In the genomic region with DNA sequence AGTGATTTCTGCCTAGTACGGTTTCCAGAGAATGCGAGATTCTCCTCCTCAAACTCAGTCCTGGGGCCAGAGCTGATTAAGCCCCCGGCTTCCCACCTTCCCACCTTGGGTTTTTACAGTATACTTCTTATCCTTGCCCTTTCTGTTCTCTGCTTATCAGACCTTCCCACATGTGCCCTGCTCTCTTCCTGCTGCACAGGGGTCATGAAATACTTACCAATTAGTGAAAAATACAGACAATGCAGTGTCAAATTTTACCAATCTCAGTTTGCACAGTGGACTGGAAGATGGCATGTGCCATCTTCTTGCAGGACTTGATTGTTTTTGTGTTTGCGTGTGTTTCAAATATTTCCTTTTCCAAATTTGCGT, we compare ENCODE assay signal across 16 cellular contexts. TPM values are rescaled to one million over a fixed set of nuclear protein-coding genes. Genes with fewer than 3 reads are reported as not detected.
DNase-seq lines count a peak whose midpoint lies in the region; ATAC-seq and TF ChIP-seq lines count a peak whose summit lies in the region.
"Had no signal": no experiment of that assay in that cellular context is flagged by ENCODE, and none has a peak within 500 bp of the region (broad histone marks: within the 10 kb centered on the region; RNA-seq: fewer than 3 reads in every experiment).

No MANE protein-coding gene starts in this region.

- no peaks in the 10 kb centered on the region for H3K9me3 ChIP-seq in T-helper 17 cell (ENCODE audit: control insufficient read depth, low read length, poor library complexity, severe bottlenecking)
- H3K9me3 ChIP-seq: gastroesophageal sphincter, uterus had no signal

- peaks cover 12% of the 10 kb centered on the region for H3K36me3 Mint-ChIP-seq in activated CD8-positive, alpha-beta memory T cell treated with anti-CD3 and anti-CD28 coated beads, Interleukin-2, amount 10 ng/mL, durations not matched to agents 7 days and 5 days
- H3K36me3 Mint-ChIP-seq in T-helper 17 cell (ENCODE audit: low read depth) (no peaks in the 10 kb centered on the region), mesothelial cell of epicardium (no peaks in the 10 kb centered on the region)
- peaks cover 13 to 16% of the 10 kb centered on the region in 2 donors for H3K36me3 Mint-ChIP-seq in stimulated activated naive B cell treated with anti-CD40 and anti-IgM and Interleukin-4, amounts not matched to agents 10 μg/mL and 1 μg/mL and 100 μg/mL, for 72 hours

- peaks cover 92% of the 10 kb centered on the region for H3K4me1 Mint-ChIP-seq in activated CD8-positive, alpha-beta memory T cell treated with anti-CD3 and anti-CD28 coated beads, Interleukin-2, amount 10 ng/mL, durations not matched to agents 7 days and 5 days
- peaks cover 63% of the 10 kb centered on the region for H3K4me1 Mint-ChIP-seq in T-helper 17 cell
- H3K4me1 Mint-ChIP-seq in stimulated activated naive B cell treated with anti-CD40 and anti-IgM and Interleukin-4, amounts not matched to agents 10 μg/mL and 1 μg/mL and 100 μg/mL, for 72 hours = peaks cover 56 to 90% of the 10 kb centered on the region in 2 donors
- peaks cover 34% of the 10 kb centered on the region for H3K4me1 Mint-ChIP-seq in mesothelial cell of epicardium

- H3K27ac Mint-ChIP-seq in activated CD8-positive, alpha-beta memory T cell treated with anti-CD3 and anti-CD28 coated beads, Interleukin-2, amount 10 ng/mL, durations not matched to agents 7 days and 5 days = peak overlapping the region; percentile 96
- peak overlapping the region; percentile 94 for H3K27ac Mint-ChIP-seq in T-helper 17 cell
- peak overlapping the region; percentile 91 for H3K27ac Mint-ChIP-seq in stimulated activated naive B cell treated with anti-CD40 and anti-IgM and Interleukin-4, amounts not matched to agents 10 μg/mL and 1 μg/mL and 100 μg/mL, for 72 hours
- H3K27ac Mint-ChIP-seq in mesothelial cell of epicardium = no peak overlapping the region

- H3K9me3 Mint-ChIP-seq in activated CD8-positive, alpha-beta memory T cell treated with anti-CD3 and anti-CD28 coated beads, Interleukin-2, amount 10 ng/mL, durations not matched to agents 7 days and 5 days (ENCODE audit: low read depth) = no peaks in the 10 kb centered on the region
- no peaks in the 10 kb centered on the region for H3K9me3 Mint-ChIP-seq in stimulated activated naive B cell treated with anti-CD40 and anti-IgM and Interleukin-4, amounts not matched to agents 10 μg/mL and 1 μg/mL and 100 μg/mL, for 72 hours
- H3K9me3 Mint-ChIP-seq in mesothelial cell of epicardium = no peaks in the 10 kb centered on the region

- peak overlapping the region; percentile 58 for H3K4me3 Mint-ChIP-seq in activated CD8-positive, alpha-beta memory T cell treated with anti-CD3 and anti-CD28 coated beads, Interleukin-2, amount 10 ng/mL, durations not matched to agents 7 days and 5 days
- H3K4me3 Mint-ChIP-seq in T-helper 17 cell (peak overlapping the region; percentile 85), mesothelial cell of epicardium (no peak overlapping the region)
- peak overlapping the region; percentile 14 to 73 for H3K4me3 Mint-ChIP-seq in stimulated activated naive B cell treated with anti-CD40 and anti-IgM and Interleukin-4, amounts not matched to agents 10 μg/mL and 1 μg/mL and 100 μg/mL, for 72 hours

- no peak for TF ChIP-seq CTCF in mesothelial cell of epicardium (IDR thresholded peaks at IDR 0.05; ENCODE audit: unreplicated experiment)

- CTCF ChIA-PET in activated CD8-positive, alpha-beta memory T cell treated with anti-CD3 and anti-CD28 coated beads, Interleukin-2, amount 10 ng/mL, durations not matched to agents 7 days and 5 days (lab: Charles Lee) = interaction anchor here (1.1 to 1.9 kb wide), 8 partner anchors 9 to 101 kb away, joined by 3 to 16 read pairs (median 4); a partner anchor contains a TSS

- DNase-seq in activated CD8-positive, alpha-beta memory T cell treated with anti-CD3 and anti-CD28 coated beads, Interleukin-2, amount 10 ng/mL, durations not matched to agents 7 days and 5 days = no peak
- DNase-seq in activated CD8-positive, alpha-beta memory T cell treated with anti-CD3 and anti-CD28 coated beads, Interleukin-2, amount 50 U/mL, for 4 hours = no peak
- DNase-seq in T-helper 17 cell = no peak
- peak; percentile 43 for DNase-seq in dermis blood vessel endothelial cell
- DNase-seq in stimulated activated naive B cell treated with anti-CD40 and anti-IgM and Interleukin-4, amounts not matched to agents 10 μg/mL and 1 μg/mL and 100 μg/mL, for 72 hours = no peak
- no peak for DNase-seq in NCI-H1105 treated with DMSO at 0.1 percent for 48 hours (lab: John Stamatoyannopoulos, UW)
- no peak for DNase-seq in KG1 (lab: John Stamatoyannopoulos, UW)
- no peak for DNase-seq in mesothelial cell of epicardium (ENCODE audit: low spot score in 2 of 2, unreplicated experiment in 2 of 2)
- DNase-seq: H7, kidney glomerular epithelial cell, NCI-H1417, NCI-H524 treated with DMSO at 0.1 percent for 48 hours, Right ventricle myocardium superior had no signal

- no peak for ATAC-seq in activated CD8-positive, alpha-beta memory T cell treated with anti-CD3 and anti-CD28 coated beads, Interleukin-2, amount 10 ng/mL, durations not matched to agents 7 days and 5 days
- no peak for ATAC-seq in T-helper 17 cell
- ATAC-seq in stimulated activated naive B cell treated with anti-CD40 and anti-IgM and Interleukin-4, amounts not matched to agents 10 μg/mL and 1 μg/mL and 100 μg/mL, for 72 hours (replicated peaks) = no peak

- H3K27me3 Mint-ChIP-seq in activated CD8-positive, alpha-beta memory T cell treated with anti-CD3 and anti-CD28 coated beads, Interleukin-2, amount 10 ng/mL, durations not matched to agents 7 days and 5 days = no peaks in the 10 kb centered on the region
- H3K27me3 Mint-ChIP-seq in T-helper 17 cell = no peaks in the 10 kb centered on the region
- no peaks in the 10 kb centered on the region for H3K27me3 Mint-ChIP-seq in stimulated activated naive B cell treated with anti-CD40 and anti-IgM and Interleukin-4, amounts not matched to agents 10 μg/mL and 1 μg/mL and 100 μg/mL, for 72 hours
- no peaks in the 10 kb centered on the region for H3K27me3 Mint-ChIP-seq in mesothelial cell of epicardium (ENCODE audit: low read depth)

RNA-seq across cellular contexts. Expression of a gene that starts 14.7 kb away (rescaled TPM):
- total RNA-seq in activated CD8-positive, alpha-beta memory T cell treated with anti-CD3 and anti-CD28 coated beads, Interleukin-2, amount 10 ng/mL, durations not matched to agents 7 days and 5 days = 10 to 100 TPM; 62.9 to 66.4 TPM
- 100 to 1,000 TPM in 1 of 2 donors, 10 to 100 TPM in 1; 94.7 to 101 TPM for total RNA-seq in T-helper 17 cell
- 15.5 and 19.6 TPM in 2 replicates for total RNA-seq in dermis blood vessel endothelial cell
- total RNA-seq in mesothelial cell of epicardium = 34.7 to 37.3 TPM (median 35.3 TPM) in 3 replicates

RNA-seq across cellular contexts. Expression of a gene that starts 51.4 kb away (rescaled TPM):
- not detected for total RNA-seq in activated CD8-positive, alpha-beta memory T cell treated with anti-CD3 and anti-CD28 coated beads, Interleukin-2, amount 10 ng/mL, durations not matched to agents 7 days and 5 days
- total RNA-seq in T-helper 17 cell (not detected), dermis blood vessel endothelial cell (not detected in 2 replicates), mesothelial cell of epicardium (0.24 to 0.34 TPM (median 0.34 TPM) in 3 replicates)
- total RNA-seq: dermis microvascular lymphatic vessel endothelial cell, gastroesophageal sphincter, Right ventricle myocardium superior, uterus had no signal
